1 cellular context compared by ENCODE assay signal in the genomic region with DNA sequence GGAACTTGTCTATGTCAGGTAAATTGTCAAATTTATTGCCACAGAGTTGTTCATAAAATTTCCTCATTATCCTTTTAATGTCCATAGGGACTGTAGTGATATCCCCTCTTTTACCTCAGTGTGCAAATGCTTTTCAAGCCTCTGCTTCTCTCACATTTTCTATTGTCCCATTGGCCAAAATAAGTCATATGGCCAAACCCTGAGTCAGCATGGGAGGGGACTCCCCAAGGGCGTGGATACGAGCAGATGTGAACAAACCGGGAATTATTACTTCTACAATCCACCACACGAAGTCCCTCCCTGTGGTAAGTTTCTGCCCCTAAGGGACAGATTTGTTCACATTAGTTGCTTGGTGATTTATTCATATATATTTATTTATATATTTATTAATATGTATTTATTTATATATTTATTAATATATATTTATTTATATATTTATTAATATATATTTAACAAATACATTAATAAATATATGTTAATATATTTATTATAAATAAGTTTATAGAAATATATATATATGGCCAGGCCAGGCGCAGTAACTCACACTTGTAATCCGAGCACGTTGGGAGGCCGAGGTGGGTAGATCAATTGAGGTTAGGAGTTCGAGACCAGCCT.
TF ChIP-seq lines count a peak whose summit lies in the region.

No MANE protein-coding gene starts in this region.

TF ChIP-seq in GM12878, 131 proteins besides CTCF, POLR2A, EP300 and RAD21 (continues in another document):
- TF ChIP-seq ZNF622 (IDR thresholded peaks at IDR 0.05) (no peak), MYC (IDR thresholded peaks at IDR 0.05; ENCODE audit: insufficient read depth, insufficient read length, insufficient replicate concordance, low read length, severe bottlenecking) (no peak), GABPA (IDR thresholded peaks at IDR 0.05; ENCODE audit: low read depth) (no peak), CBX5 (IDR thresholded peaks at IDR 0.05; ENCODE audit: low read depth) (no peak), USF1 (IDR thresholded peaks at IDR 0.05; ENCODE audit: borderline replicate concordance, extremely low read length, insufficient read depth, low read depth, low read length) (peak; percentile 10), IRF4 (IDR thresholded peaks at IDR 0.05; ENCODE audit: low read depth, low read length) (no peak), FOXK2 (IDR thresholded peaks at IDR 0.05) (no peak), CREB1 (IDR thresholded peaks at IDR 0.05; ENCODE audit: low read depth) (no peak), MXI1 (IDR thresholded peaks at IDR 0.05; ENCODE audit: low read depth, low read length) (no peak), CBX3 (IDR thresholded peaks at IDR 0.05; ENCODE audit: borderline replicate concordance, low read depth) (no peak), STAT1 (conservative IDR thresholded peaks at IDR 0.05) (no peak), NFXL1 (IDR thresholded peaks at IDR 0.05; ENCODE audit: borderline replicate concordance) (no peak), ZNF207 (IDR thresholded peaks at IDR 0.05; ENCODE audit: borderline replicate concordance) (no peak), BCL3 (IDR thresholded peaks at IDR 0.05; ENCODE audit: borderline replicate concordance, insufficient read depth, low read depth, low read length, poor library complexity, severe bottlenecking) (peak; percentile 51), BMI1 (IDR thresholded peaks at IDR 0.05; ENCODE audit: borderline replicate concordance) (no peak), ZNF24 (IDR thresholded peaks at IDR 0.05) (no peak), RAD51 (IDR thresholded peaks at IDR 0.05) (peak; percentile 40; the same call in 1 of the 2 replicates), PBX3 (IDR thresholded peaks at IDR 0.05; ENCODE audit: insufficient replicate concordance, low read depth, low read length) (peak; percentile 26), USF2 (IDR thresholded peaks at IDR 0.05; ENCODE audit: borderline replicate concordance, low read depth, low read length) (peak; percentile 19; the same call in 1 of the 2 replicates), HDGF (IDR thresholded peaks at IDR 0.05) (no peak), YBX1 (IDR thresholded peaks at IDR 0.05) (no peak), TARDBP (IDR thresholded peaks at IDR 0.05; ENCODE audit: borderline replicate concordance) (no peak), SMARCA5 (IDR thresholded peaks at IDR 0.05) (no peak), NKRF (conservative IDR thresholded peaks at IDR 0.05) (no peak), ZBED1 (IDR thresholded peaks at IDR 0.05; ENCODE audit: borderline replicate concordance) (no peak), CHD4 (IDR thresholded peaks at IDR 0.05) (no peak), MLLT1 (IDR thresholded peaks at IDR 0.05) (no peak), EGR1 (IDR thresholded peaks at IDR 0.05; ENCODE audit: borderline replicate concordance in 1 of 2, low read depth in 2 of 2, low read length in 2 of 2) (no peak), ZBTB33 (IDR thresholded peaks at IDR 0.05) (no peak), ZNF274 (IDR thresholded peaks at IDR 0.05; ENCODE audit: insufficient read depth, insufficient read length) (no peak), TCF7 (IDR thresholded peaks at IDR 0.05; ENCODE audit: borderline replicate concordance) (no peak), KAT2A (conservative IDR thresholded peaks at IDR 0.05; ENCODE audit: control insufficient read depth, low read depth, low read length) (no peak)
- TF ChIP-seq, protein P1, sequence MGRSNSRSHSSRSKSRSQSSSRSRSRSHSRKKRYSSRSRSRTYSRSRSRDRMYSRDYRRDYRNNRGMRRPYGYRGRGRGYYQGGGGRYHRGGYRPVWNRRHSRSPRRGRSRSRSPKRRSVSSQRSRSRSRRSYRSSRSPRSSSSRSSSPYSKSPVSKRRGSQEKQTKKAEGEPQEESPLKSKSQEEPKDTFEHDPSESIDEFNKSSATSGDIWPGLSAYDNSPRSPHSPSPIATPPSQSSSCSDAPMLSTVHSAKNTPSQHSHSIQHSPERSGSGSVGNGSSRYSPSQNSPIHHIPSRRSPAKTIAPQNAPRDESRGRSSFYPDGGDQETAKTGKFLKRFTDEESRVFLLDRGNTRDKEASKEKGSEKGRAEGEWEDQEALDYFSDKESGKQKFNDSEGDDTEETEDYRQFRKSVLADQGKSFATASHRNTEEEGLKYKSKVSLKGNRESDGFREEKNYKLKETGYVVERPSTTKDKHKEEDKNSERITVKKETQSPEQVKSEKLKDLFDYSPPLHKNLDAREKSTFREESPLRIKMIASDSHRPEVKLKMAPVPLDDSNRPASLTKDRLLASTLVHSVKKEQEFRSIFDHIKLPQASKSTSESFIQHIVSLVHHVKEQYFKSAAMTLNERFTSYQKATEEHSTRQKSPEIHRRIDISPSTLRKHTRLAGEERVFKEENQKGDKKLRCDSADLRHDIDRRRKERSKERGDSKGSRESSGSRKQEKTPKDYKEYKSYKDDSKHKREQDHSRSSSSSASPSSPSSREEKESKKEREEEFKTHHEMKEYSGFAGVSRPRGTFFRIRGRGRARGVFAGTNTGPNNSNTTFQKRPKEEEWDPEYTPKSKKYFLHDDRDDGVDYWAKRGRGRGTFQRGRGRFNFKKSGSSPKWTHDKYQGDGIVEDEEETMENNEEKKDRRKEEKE (IDR thresholded peaks at IDR 0.05) = no peak
- TF ChIP-seq, protein P2, sequence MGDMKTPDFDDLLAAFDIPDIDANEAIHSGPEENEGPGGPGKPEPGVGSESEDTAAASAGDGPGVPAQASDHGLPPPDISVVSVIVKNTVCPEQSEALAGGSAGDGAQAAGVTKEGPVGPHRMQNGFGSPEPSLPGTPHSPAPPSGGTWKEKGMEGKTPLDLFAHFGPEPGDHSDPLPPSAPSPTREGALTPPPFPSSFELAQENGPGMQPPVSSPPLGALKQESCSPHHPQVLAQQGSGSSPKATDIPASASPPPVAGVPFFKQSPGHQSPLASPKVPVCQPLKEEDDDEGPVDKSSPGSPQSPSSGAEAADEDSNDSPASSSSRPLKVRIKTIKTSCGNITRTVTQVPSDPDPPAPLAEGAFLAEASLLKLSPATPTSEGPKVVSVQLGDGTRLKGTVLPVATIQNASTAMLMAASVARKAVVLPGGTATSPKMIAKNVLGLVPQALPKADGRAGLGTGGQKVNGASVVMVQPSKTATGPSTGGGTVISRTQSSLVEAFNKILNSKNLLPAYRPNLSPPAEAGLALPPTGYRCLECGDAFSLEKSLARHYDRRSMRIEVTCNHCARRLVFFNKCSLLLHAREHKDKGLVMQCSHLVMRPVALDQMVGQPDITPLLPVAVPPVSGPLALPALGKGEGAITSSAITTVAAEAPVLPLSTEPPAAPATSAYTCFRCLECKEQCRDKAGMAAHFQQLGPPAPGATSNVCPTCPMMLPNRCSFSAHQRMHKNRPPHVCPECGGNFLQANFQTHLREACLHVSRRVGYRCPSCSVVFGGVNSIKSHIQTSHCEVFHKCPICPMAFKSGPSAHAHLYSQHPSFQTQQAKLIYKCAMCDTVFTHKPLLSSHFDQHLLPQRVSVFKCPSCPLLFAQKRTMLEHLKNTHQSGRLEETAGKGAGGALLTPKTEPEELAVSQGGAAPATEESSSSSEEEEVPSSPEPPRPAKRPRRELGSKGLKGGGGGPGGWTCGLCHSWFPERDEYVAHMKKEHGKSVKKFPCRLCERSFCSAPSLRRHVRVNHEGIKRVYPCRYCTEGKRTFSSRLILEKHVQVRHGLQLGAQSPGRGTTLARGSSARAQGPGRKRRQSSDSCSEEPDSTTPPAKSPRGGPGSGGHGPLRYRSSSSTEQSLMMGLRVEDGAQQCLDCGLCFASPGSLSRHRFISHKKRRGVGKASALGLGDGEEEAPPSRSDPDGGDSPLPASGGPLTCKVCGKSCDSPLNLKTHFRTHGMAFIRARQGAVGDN (IDR thresholded peaks at IDR 0.05) = no peak
- TF ChIP-seq, protein P3, sequence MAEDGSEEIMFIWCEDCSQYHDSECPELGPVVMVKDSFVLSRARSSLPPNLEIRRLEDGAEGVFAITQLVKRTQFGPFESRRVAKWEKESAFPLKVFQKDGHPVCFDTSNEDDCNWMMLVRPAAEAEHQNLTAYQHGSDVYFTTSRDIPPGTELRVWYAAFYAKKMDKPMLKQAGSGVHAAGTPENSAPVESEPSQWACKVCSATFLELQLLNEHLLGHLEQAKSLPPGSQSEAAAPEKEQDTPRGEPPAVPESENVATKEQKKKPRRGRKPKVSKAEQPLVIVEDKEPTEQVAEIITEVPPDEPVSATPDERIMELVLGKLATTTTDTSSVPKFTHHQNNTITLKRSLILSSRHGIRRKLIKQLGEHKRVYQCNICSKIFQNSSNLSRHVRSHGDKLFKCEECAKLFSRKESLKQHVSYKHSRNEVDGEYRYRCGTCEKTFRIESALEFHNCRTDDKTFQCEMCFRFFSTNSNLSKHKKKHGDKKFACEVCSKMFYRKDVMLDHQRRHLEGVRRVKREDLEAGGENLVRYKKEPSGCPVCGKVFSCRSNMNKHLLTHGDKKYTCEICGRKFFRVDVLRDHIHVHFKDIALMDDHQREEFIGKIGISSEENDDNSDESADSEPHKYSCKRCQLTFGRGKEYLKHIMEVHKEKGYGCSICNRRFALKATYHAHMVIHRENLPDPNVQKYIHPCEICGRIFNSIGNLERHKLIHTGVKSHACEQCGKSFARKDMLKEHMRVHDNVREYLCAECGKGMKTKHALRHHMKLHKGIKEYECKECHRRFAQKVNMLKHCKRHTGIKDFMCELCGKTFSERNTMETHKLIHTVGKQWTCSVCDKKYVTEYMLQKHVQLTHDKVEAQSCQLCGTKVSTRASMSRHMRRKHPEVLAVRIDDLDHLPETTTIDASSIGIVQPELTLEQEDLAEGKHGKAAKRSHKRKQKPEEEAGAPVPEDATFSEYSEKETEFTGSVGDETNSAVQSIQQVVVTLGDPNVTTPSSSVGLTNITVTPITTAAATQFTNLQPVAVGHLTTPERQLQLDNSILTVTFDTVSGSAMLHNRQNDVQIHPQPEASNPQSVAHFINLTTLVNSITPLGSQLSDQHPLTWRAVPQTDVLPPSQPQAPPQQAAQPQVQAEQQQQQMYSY (CRISPR knock-in tag; IDR thresholded peaks at IDR 0.05) = no peak
